Comparison of ENCODE assay signal across 1 cellular context in genomic region chr14:65412881-65413738, GRCh38.
TF ChIP-seq lines count a peak whose summit lies in the region.

No MANE protein-coding gene starts in this region.

TF ChIP-seq in GM12878, 131 proteins besides CTCF, POLR2A, EP300 and RAD21:
- TF ChIP-seq BCLAF1 (IDR thresholded peaks at IDR 0.05) (no peak), BACH1 (IDR thresholded peaks at IDR 0.05; ENCODE audit: borderline replicate concordance) (0 out of 2 replicates have a peak, but pooled peaks have one; percentile 9), MTA2 (IDR thresholded peaks at IDR 0.05; ENCODE audit: low read depth) (no peak), IKZF1 (conservative IDR thresholded peaks at IDR 0.05) (peak; percentile 35), CBX5 (IDR thresholded peaks at IDR 0.05; ENCODE audit: low read depth) (0 out of 2 replicates have a peak, but pooled peaks have one; percentile 22), MEF2B (IDR thresholded peaks at IDR 0.05; ENCODE audit: partially characterized antibody, poor library complexity, severe bottlenecking) (peak; percentile 8), SUZ12 (IDR thresholded peaks at IDR 0.05; ENCODE audit: unreplicated experiment) (no peak), RBBP5 (conservative IDR thresholded peaks at IDR 0.05) (0 out of 2 replicates have a peak, but pooled peaks have one; percentile 65), TCF12 (IDR thresholded peaks at IDR 0.05; ENCODE audit: low read depth, low read length) (0 out of 2 replicates have a peak, but pooled peaks have one; percentile 33), GATAD2B (conservative IDR thresholded peaks at IDR 0.05; ENCODE audit: low read depth) (peak; percentile 46), EGR1 (IDR thresholded peaks at IDR 0.05; ENCODE audit: borderline replicate concordance in 1 of 2, low read depth in 2 of 2, low read length in 2 of 2) (0 out of 3 replicates have a peak, but pooled peaks of 1 of the 2 experiments have one; percentile 24), KLF5 (IDR thresholded peaks at IDR 0.05; ENCODE audit: partially characterized antibody) (peak; percentile 37), MTA3 (IDR thresholded peaks at IDR 0.05; ENCODE audit: borderline replicate concordance, low read length) (peak; percentile 61; the same call in 1 of the 2 replicates), NFXL1 (IDR thresholded peaks at IDR 0.05; ENCODE audit: borderline replicate concordance) (no peak), DPF2 (IDR thresholded peaks at IDR 0.05) (peak; percentile 16; the same call in 1 of the 2 replicates), HDAC6 (IDR thresholded peaks at IDR 0.05; ENCODE audit: unreplicated experiment) (peak; percentile 23), TAF1 (IDR thresholded peaks at IDR 0.05; ENCODE audit: borderline replicate concordance, low read depth, low read length) (0 out of 2 replicates have a peak, but pooled peaks have one; percentile 19), NRF1 (conservative IDR thresholded peaks at IDR 0.05; ENCODE audit: low read depth, low read length) (no peak), SPI1 (IDR thresholded peaks at IDR 0.05; ENCODE audit: borderline replicate concordance, insufficient read depth, low read depth, low read length) (peak; percentile 51; the same call in 1 of the 2 replicates), YY1 (IDR thresholded peaks at IDR 0.05; ENCODE audit: low read depth, low read length) (0 out of 2 replicates have a peak, but pooled peaks have one; percentile 7), CBX3 (IDR thresholded peaks at IDR 0.05; ENCODE audit: borderline replicate concordance, low read depth) (no peak), ZBTB4 (CRISPR knock-in tag; IDR thresholded peaks at IDR 0.05) (no peak), RB1 (IDR thresholded peaks at IDR 0.05; ENCODE audit: borderline replicate concordance) (0 out of 2 replicates have a peak, but pooled peaks have one; percentile 24), SIN3A (IDR thresholded peaks at IDR 0.05; ENCODE audit: low read depth, low read length) (0 out of 2 replicates have a peak, but pooled peaks have one; percentile 14), ZNF24 (IDR thresholded peaks at IDR 0.05) (no peak), RUNX3 (IDR thresholded peaks at IDR 0.05; ENCODE audit: low read length) (peak; percentile 46), NR2F1 (conservative IDR thresholded peaks at IDR 0.05) (0 out of 2 replicates have a peak, but pooled peaks have one; percentile 13), CREM (IDR thresholded peaks at IDR 0.05; ENCODE audit: low read depth) (peak; percentile 20; the same call in 1 of the 2 replicates)
- TF ChIP-seq, protein P1, sequence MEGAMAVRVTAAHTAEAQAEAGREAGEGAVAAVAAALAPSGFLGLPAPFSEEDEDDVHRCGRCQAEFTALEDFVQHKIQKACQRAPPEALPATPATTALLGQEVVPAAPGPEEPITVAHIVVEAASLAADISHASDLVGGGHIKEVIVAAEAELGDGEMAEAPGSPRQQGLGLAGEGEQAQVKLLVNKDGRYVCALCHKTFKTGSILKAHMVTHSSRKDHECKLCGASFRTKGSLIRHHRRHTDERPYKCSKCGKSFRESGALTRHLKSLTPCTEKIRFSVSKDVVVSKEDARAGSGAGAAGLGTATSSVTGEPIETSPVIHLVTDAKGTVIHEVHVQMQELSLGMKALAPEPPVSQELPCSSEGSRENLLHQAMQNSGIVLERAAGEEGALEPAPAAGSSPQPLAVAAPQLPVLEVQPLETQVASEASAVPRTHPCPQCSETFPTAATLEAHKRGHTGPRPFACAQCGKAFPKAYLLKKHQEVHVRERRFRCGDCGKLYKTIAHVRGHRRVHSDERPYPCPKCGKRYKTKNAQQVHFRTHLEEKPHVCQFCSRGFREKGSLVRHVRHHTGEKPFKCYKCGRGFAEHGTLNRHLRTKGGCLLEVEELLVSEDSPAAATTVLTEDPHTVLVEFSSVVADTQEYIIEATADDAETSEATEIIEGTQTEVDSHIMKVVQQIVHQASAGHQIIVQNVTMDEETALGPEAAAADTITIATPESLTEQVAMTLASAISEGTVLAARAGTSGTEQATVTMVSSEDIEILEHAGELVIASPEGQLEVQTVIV (IDR thresholded peaks at IDR 0.05; ENCODE audit: borderline replicate concordance, partially characterized antibody) = no peak
